In the genomic region with DNA sequence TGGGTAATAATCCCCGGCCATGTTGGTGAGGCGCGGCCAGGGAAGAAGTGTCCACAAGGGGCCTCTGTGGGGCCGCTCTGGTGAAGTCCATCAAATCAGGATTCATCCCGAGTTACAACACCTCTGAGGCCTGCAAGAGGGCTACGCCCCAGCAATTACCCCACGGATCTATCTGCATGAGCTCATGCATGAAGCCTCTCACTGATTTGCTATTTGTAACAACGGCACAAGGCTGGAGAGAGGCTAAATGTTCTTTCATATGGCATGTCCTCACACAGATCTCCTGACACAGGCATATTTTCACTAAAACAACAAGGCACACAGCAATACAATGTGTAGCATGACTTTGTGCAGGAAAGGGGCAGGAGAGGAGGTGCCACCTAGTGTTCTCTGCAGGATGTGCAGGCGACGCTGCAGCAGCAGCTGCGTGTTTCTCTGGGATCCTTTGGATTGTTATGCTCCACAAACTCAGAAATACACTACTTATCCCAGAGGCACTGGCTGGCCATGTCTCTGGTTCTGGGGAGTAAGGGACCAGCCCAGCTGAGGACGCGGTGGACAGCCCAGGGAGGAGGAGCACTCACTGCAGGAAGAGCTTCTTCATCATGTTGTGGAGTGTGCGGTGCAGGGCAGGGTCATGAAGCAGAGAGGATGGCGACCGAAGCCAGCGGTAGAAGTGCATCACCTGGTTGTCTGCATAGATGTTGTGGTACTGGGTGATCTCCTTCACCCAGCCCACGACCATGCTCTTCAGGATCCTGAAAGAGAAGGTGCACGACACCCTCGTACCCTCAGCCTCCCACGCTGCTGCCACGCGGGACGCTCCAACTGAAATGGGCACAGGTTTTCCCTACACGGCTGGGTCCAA, we compare ENCODE assay signal across 9 cellular contexts. TPM values are rescaled to one million over a fixed set of nuclear protein-coding genes. Genes with fewer than 3 reads are reported as not detected.
DNase-seq lines count a peak whose midpoint lies in the region; ATAC-seq, FAIRE-seq and TF ChIP-seq lines count a peak whose summit lies in the region.
"Had no signal": no experiment of that assay in that cellular context is flagged by ENCODE, and none has a peak within 500 bp of the region (broad histone marks: within the 10 kb centered on the region; RNA-seq: fewer than 3 reads in every experiment).

No MANE protein-coding gene starts in this region.

- H3K27ac ChIP-seq in kidney (ENCODE audit: low read depth in 2 of 2, low read length in 2 of 2): no peak overlapping the region

- H3K9ac ChIP-seq in kidney (ENCODE audit: low read length in 2 of 2): no peak overlapping the region

- H3K9me3 ChIP-seq in kidney (ENCODE audit: control insufficient read depth in 1 of 2, low read length in 2 of 2): no peaks in the 10 kb centered on the region

- no peak for ATAC-seq in GM19463 (IDR thresholded peaks at IDR 0.05; ENCODE audit: unreplicated experiment)

- no peaks in the 10 kb centered on the region for H3K4me1 ChIP-seq in kidney (ENCODE audit: control insufficient read depth in 1 of 2, insufficient read depth in 1 of 2, low read depth in 1 of 2, low read length in 2 of 2)

- TF ChIP-seq EP300 in Ishikawa (IDR thresholded peaks at IDR 0.05; ENCODE audit: borderline replicate concordance): no peak

- in situ Hi-C loops in astrocyte of the cerebellum (cut with HindIII; ENCODE audit: low sequenced_read_pairs): no loop called here

- TF ChIP-seq CTCF in astrocyte of the cerebellum (IDR thresholded peaks at IDR 0.05; ENCODE audit: low read depth, low read length, missing control alignments) (peak; percentile 95), kidney (IDR thresholded peaks at IDR 0.05; ENCODE audit: borderline replicate concordance, extremely low read depth, insufficient read depth) (peak; percentile 67)

- H3K36me3 ChIP-seq in kidney (ENCODE audit: control insufficient read depth in 1 of 2, insufficient read depth in 2 of 2, low read length in 2 of 2): peaks cover 8 to 19% of the 10 kb centered on the region in 2 donors

- intact Hi-C loops in kidney (cut with DNase I): no loop called here

- H3K4me3 ChIP-seq in astrocyte of the cerebellum (ENCODE audit: low read depth, low read length) (no peak overlapping the region), kidney (ENCODE audit: low read length in 2 of 2) (no peak overlapping the region)

- DNase-seq in EL (peak; percentile 27), astrocyte of the cerebellum (ENCODE audit: low read depth) (no peak), kidney (no peak), urothelium cell line (ENCODE audit: low spot score) (peak; percentile 62), COR-L47 (lab: John Stamatoyannopoulos, UW) (no peak)
- DNase-seq in activated effector memory CD4-positive, alpha-beta T cell treated with Interleukin-2 at 50 U/mL for 16 hours: no peak

- no peak for FAIRE-seq in kidney (lab: Jason Lieb, UNC)
- no peak for FAIRE-seq in urothelium cell line (lab: Jason Lieb, UNC)
- FAIRE-seq: TTC549 had no signal

- TF ChIP-seq RAD21 in Ishikawa (IDR thresholded peaks at IDR 0.05; ENCODE audit: low read depth): peak; percentile 30; the same call in 1 of the 2 replicates

TF ChIP-seq in Ishikawa, 13 proteins besides CTCF, POLR2A, EP300 and RAD21:
- TF ChIP-seq, protein P1, sequence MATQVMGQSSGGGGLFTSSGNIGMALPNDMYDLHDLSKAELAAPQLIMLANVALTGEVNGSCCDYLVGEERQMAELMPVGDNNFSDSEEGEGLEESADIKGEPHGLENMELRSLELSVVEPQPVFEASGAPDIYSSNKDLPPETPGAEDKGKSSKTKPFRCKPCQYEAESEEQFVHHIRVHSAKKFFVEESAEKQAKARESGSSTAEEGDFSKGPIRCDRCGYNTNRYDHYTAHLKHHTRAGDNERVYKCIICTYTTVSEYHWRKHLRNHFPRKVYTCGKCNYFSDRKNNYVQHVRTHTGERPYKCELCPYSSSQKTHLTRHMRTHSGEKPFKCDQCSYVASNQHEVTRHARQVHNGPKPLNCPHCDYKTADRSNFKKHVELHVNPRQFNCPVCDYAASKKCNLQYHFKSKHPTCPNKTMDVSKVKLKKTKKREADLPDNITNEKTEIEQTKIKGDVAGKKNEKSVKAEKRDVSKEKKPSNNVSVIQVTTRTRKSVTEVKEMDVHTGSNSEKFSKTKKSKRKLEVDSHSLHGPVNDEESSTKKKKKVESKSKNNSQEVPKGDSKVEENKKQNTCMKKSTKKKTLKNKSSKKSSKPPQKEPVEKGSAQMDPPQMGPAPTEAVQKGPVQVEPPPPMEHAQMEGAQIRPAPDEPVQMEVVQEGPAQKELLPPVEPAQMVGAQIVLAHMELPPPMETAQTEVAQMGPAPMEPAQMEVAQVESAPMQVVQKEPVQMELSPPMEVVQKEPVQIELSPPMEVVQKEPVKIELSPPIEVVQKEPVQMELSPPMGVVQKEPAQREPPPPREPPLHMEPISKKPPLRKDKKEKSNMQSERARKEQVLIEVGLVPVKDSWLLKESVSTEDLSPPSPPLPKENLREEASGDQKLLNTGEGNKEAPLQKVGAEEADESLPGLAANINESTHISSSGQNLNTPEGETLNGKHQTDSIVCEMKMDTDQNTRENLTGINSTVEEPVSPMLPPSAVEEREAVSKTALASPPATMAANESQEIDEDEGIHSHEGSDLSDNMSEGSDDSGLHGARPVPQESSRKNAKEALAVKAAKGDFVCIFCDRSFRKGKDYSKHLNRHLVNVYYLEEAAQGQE (IDR thresholded peaks at IDR 0.05; ENCODE audit: low read depth): no peak
- no peak for TF ChIP-seq CREB1 (IDR thresholded peaks at IDR 0.05; ENCODE audit: low read depth)
- TF ChIP-seq TEAD4 (IDR thresholded peaks at IDR 0.05): no peak
- TF ChIP-seq TAF1 (IDR thresholded peaks at IDR 0.05; ENCODE audit: low read depth): no peak
- TF ChIP-seq, protein P2, sequence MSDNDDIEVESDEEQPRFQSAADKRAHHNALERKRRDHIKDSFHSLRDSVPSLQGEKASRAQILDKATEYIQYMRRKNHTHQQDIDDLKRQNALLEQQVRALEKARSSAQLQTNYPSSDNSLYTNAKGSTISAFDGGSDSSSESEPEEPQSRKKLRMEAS (IDR thresholded peaks at IDR 0.05): no peak
- TF ChIP-seq TCF12 (IDR thresholded peaks at IDR 0.05; ENCODE audit: low read depth): no peak
- TF ChIP-seq FOXM1 (IDR thresholded peaks at IDR 0.05; ENCODE audit: borderline replicate concordance, low read depth): no peak
- no peak for TF ChIP-seq CEBPB (IDR thresholded peaks at IDR 0.05)
- TF ChIP-seq YY1 (IDR thresholded peaks at IDR 0.05; ENCODE audit: low read depth): no peak
- TF ChIP-seq NFIC (IDR thresholded peaks at IDR 0.05): no peak

RNA-seq across cellular contexts. Expression of a gene that starts 20.2 kb away (rescaled TPM):
- 0.19 TPM for total RNA-seq in kidney
- 0.37 TPM for polyA plus RNA-seq in kidney (ENCODE audit: insufficient read depth, low read depth, low replicate concordance)

RNA-seq across cellular contexts. Expression of a gene that starts 28.4 kb away (rescaled TPM):
- total RNA-seq in kidney: 1.8 TPM
- polyA plus RNA-seq in kidney (ENCODE audit: insufficient read depth, low read depth, low replicate concordance): 1.0 TPM

RNA-seq across cellular contexts. Expression of a gene that starts 48.4 kb away (rescaled TPM):
- total RNA-seq in kidney: 23.0 TPM
- 5.3 TPM for polyA plus RNA-seq in kidney (ENCODE audit: insufficient read depth, low read depth, low replicate concordance)

RNA-seq across cellular contexts. Expression of a gene that starts 48.6 kb away (rescaled TPM):
- 23.4 TPM for total RNA-seq in kidney
- 90.9 TPM for polyA plus RNA-seq in kidney (ENCODE audit: insufficient read depth, low read depth, low replicate concordance)

Comparison
In these comparisons a context has a peak if more than half of its experiments do, and no peak if none do; other contexts are left out.
1. DNase-seq: peak in EL (single experiment) and urothelium cell line (single experiment); none in astrocyte of the cerebellum (single experiment), kidney (single experiment), activated effector memory CD4-positive, alpha-beta T cell treated with Interleukin-2 at 50 U/mL for 16 hours (single experiment) and COR-L47 (single experiment).